Comparison of ENCODE assay signal across 8 cellular contexts in genomic region chr15:43799209-43799944, GRCh38. TPM values are rescaled to one million over a fixed set of nuclear protein-coding genes. Genes with fewer than 3 reads are reported as not detected.
DNase-seq lines count a peak whose midpoint lies in the region; ATAC-seq lines count a peak whose summit lies in the region.

No MANE protein-coding gene starts in this region.

- peak overlapping the region; percentile 87 for H3K9ac ChIP-seq in skeletal muscle satellite cell (ENCODE audit: low read depth, low read length)

- H3K4me1 ChIP-seq in ectodermal cell (ENCODE audit: control insufficient read depth, insufficient read depth, low read length) (peaks cover 9% of the 10 kb centered on the region), skeletal muscle satellite cell (ENCODE audit: control insufficient read depth, insufficient read depth, low read length) (peaks cover 26% of the 10 kb centered on the region)

- H3K27me3 ChIP-seq in ectodermal cell (ENCODE audit: control insufficient read depth, insufficient read depth, low read length, poor library complexity, severe bottlenecking) (no peaks in the 10 kb centered on the region), skeletal muscle satellite cell (ENCODE audit: control insufficient read depth, insufficient read depth, low read length) (no peaks in the 10 kb centered on the region)

- peak overlapping the region; percentile 78 for H3K27ac ChIP-seq in ectodermal cell (ENCODE audit: insufficient read depth, low read depth, low read length, poor library complexity, severe bottlenecking)

- H3K4me3 ChIP-seq in ectodermal cell (ENCODE audit: insufficient read depth, low read depth, low read length) (no peak overlapping the region), skeletal muscle satellite cell (ENCODE audit: low read length) (no peak overlapping the region)

- H3K36me3 ChIP-seq in ectodermal cell (ENCODE audit: control insufficient read depth, insufficient read depth, low read length): peaks cover 18% of the 10 kb centered on the region
- peaks cover 62% of the 10 kb centered on the region for H3K36me3 ChIP-seq in skeletal muscle satellite cell (ENCODE audit: insufficient read depth, low read length)

- H3K9me3 ChIP-seq in ectodermal cell (ENCODE audit: control insufficient read depth, low read length): no peaks in the 10 kb centered on the region
- H3K9me3 ChIP-seq in skeletal muscle satellite cell (replicated peaks; ENCODE audit: low read length): no peaks in the 10 kb centered on the region

- 89 to 92% methylated on average over 15 to 16 of the region's 16 CpGs for WGBS in ectodermal cell, 2 experiments

- peak; percentile 39 for ATAC-seq in GM18868 (IDR thresholded peaks at IDR 0.05; ENCODE audit: unreplicated experiment)
- no peak for ATAC-seq in GM21723 (IDR thresholded peaks at IDR 0.05; ENCODE audit: unreplicated experiment)
- ATAC-seq in HG03196 (IDR thresholded peaks at IDR 0.05; ENCODE audit: unreplicated experiment): no peak
- ATAC-seq in HG02798 (IDR thresholded peaks at IDR 0.05; ENCODE audit: poor library complexity, unreplicated experiment): no peak

- DNase-seq in NCI-H524 (lab: John Stamatoyannopoulos, UW): peak; percentile 84 to 93
- DNase-seq in SW480 (ENCODE audit: low spot score): no peak

- H3K4me2 ChIP-seq in skeletal muscle satellite cell (ENCODE audit: low read length): no peak overlapping the region

RNA-seq across cellular contexts. Expression of gene SERINC4, which starts 0.6 kb away (rescaled TPM):
- polyA plus RNA-seq in ectodermal cell (2013, experiment 1 of 4): not detected
- polyA plus RNA-seq in ectodermal cell (2013, experiment 2 of 4): 0.09 TPM
- polyA plus RNA-seq in ectodermal cell (2013, experiment 3 of 4): 0.11 TPM
- 0.24 TPM for polyA plus RNA-seq in ectodermal cell (2013, experiment 4 of 4)
- not detected in 2 replicates for total RNA-seq in skeletal muscle satellite cell (2012; rRNA removed)

RNA-seq across cellular contexts. Expression of gene HYPK, which starts 1.0 kb away (rescaled TPM):
- polyA plus RNA-seq in ectodermal cell (2013, experiment 1 of 4): 10.2 TPM
- 10.4 TPM for polyA plus RNA-seq in ectodermal cell (2013, experiment 2 of 4)
- polyA plus RNA-seq in ectodermal cell (2013, experiment 3 of 4): 5.6 TPM
- 9.1 TPM for polyA plus RNA-seq in ectodermal cell (2013, experiment 4 of 4)
- total RNA-seq in skeletal muscle satellite cell (2012; rRNA removed): 4.1 and 8.7 TPM in 2 replicates

RNA-seq across cellular contexts. Expression of gene SERF2, which starts 7.3 kb away (rescaled TPM):
- polyA plus RNA-seq in ectodermal cell (2013, experiment 1 of 4): 666 TPM
- polyA plus RNA-seq in ectodermal cell (2013, experiment 2 of 4): 569 TPM
- polyA plus RNA-seq in ectodermal cell (2013, experiment 3 of 4): 632 TPM
- 697 TPM for polyA plus RNA-seq in ectodermal cell (2013, experiment 4 of 4)
- 383 and 404 TPM in 2 replicates for total RNA-seq in skeletal muscle satellite cell (2012; rRNA removed)

RNA-seq across cellular contexts. Expression of gene ELL3, which starts 22.6 kb away (rescaled TPM):
- 1.1 TPM for polyA plus RNA-seq in ectodermal cell (2013, experiment 1 of 4)
- 1.2 TPM for polyA plus RNA-seq in ectodermal cell (2013, experiment 2 of 4)
- 1.2 TPM for polyA plus RNA-seq in ectodermal cell (2013, experiment 3 of 4)
- polyA plus RNA-seq in ectodermal cell (2013, experiment 4 of 4): 2.8 TPM
- total RNA-seq in skeletal muscle satellite cell (2012; rRNA removed): 2.3 and 2.4 TPM in 2 replicates

RNA-seq across cellular contexts. Expression of gene MFAP1, which starts 25.1 kb away (rescaled TPM):
- polyA plus RNA-seq in ectodermal cell (2013, experiment 1 of 4): 54.3 TPM
- 61.6 TPM for polyA plus RNA-seq in ectodermal cell (2013, experiment 2 of 4)
- polyA plus RNA-seq in ectodermal cell (2013, experiment 3 of 4): 42.5 TPM
- polyA plus RNA-seq in ectodermal cell (2013, experiment 4 of 4): 50.2 TPM
- 18.6 and 18.8 TPM in 2 replicates for total RNA-seq in skeletal muscle satellite cell (2012; rRNA removed)
